ENCODE assay signal across 10 cellular contexts in genomic region chr10:22427101-22427500, GRCh38.
DNase-seq lines count a peak whose midpoint lies in the region; FAIRE-seq and TF ChIP-seq lines count a peak whose summit lies in the region.
"Had no signal": no experiment of that assay in that cellular context is flagged by ENCODE, and none has a peak within 500 bp of the region (broad histone marks: within the 10 kb centered on the region; RNA-seq: fewer than 3 reads in every experiment).

No MANE protein-coding gene starts in this region.

- in situ Hi-C loops in GM23248 (cut with MboI) = loop anchor here (10.0 kb wide), 1 partner anchor 422 kb away; the partner anchor contains the start of gene DNAJC1

- no peaks in the 10 kb centered on the region for H3K36me3 ChIP-seq in GM23248 (ENCODE audit: low read depth)
- no peaks in the 10 kb centered on the region for H3K36me3 ChIP-seq in SK-N-SH (replicated peaks in 1 of 2; ENCODE audit: control insufficient read depth in 1 of 2, insufficient read depth in 2 of 2, low read length in 1 of 2)
- H3K36me3 ChIP-seq in keratinocyte (ENCODE audit: control insufficient read depth in 2 of 2, extremely low read depth in 1 of 2, insufficient read depth in 2 of 2, low read length in 2 of 2) = no peaks in the 10 kb centered on the region
- H3K36me3 ChIP-seq: right lobe of liver had no signal

- H3F3A ChIP-seq in GM23248 (ENCODE audit: insufficient read depth) (peaks cover 32% of the 10 kb centered on the region), SK-N-SH (replicated peaks; ENCODE audit: insufficient read depth) (peaks cover 18% of the 10 kb centered on the region)

- H3K27ac ChIP-seq in GM23248 (peak overlapping the region; percentile 16; the same call in 1 of the 2 replicates), SK-N-SH (ENCODE audit: low read depth in 2 of 2, low read length in 1 of 2) (peak overlapping the region in 1 of 2 experiments; percentile 21; a peak in 3 of 4 replicates), keratinocyte (ENCODE audit: control insufficient read depth, insufficient read depth, low read length) (no peak overlapping the region)
- H3K27ac ChIP-seq: right lobe of liver had no signal

- H3K4me2 ChIP-seq in GM23248 (ENCODE audit: unreplicated experiment) (peak overlapping the region; percentile 77), SK-N-SH (peak overlapping the region; percentile 46; the same call in 1 of the 2 replicates), keratinocyte (ENCODE audit: control insufficient read depth, extremely low read depth, insufficient read depth, low read depth, low read length) (peak overlapping the region; percentile 69)

- H3K9me2 ChIP-seq in GM23248 (ENCODE audit: insufficient read depth) (no peaks in the 10 kb centered on the region), SK-N-SH (no peaks in the 10 kb centered on the region)

- dilution Hi-C loops in keratinocyte (cut with MboI; ENCODE audit: extremely low pct_ligation_motif_present, low sequenced_read_pairs) = no loop called here

- POLR2A ChIA-PET in SK-N-SH (lab: Yijun Ruan, JAX) = no interaction called here

- H3K27me3 ChIP-seq in GM23248 (replicated peaks; ENCODE audit: insufficient read depth) (no peaks in the 10 kb centered on the region), SK-N-SH (ENCODE audit: insufficient read depth) (no peaks in the 10 kb centered on the region), keratinocyte (ENCODE audit: control insufficient read depth, extremely low read depth, insufficient read depth, low read length) (no peaks in the 10 kb centered on the region)

- H3K9ac ChIP-seq in GM23248 (no peak overlapping the region), SK-N-SH (no peak overlapping the region), keratinocyte (ENCODE audit: control insufficient read depth, extremely low read depth, insufficient read depth, low read length) (no peak overlapping the region)

- TF ChIP-seq RAD21 in SK-N-SH (IDR thresholded peaks at IDR 0.05; ENCODE audit: low read length) = no peak

- DNase-seq in AG10803 (ENCODE audit: low read depth) (peak; percentile 43), GM23248 (peak; percentile 81), SK-N-SH (no peak), keratinocyte (ENCODE audit: low read depth, low spot score) (no peak), NCI-H748 treated with DMSO at 0.1 percent for 48 hours (lab: John Stamatoyannopoulos, UW) (no peak), NCI-H526 (lab: John Stamatoyannopoulos, UW) (no peak), NCI-H2107 treated with DMSO at 0.1 percent for 48 hours (lab: John Stamatoyannopoulos, UW; ENCODE audit: unreplicated experiment) (no peak)
- DNase-seq in stimulated activated CD4-positive, alpha-beta T cell treated with anti-CD3 and anti-CD28 coated beads, Interleukin-1b, Interleukin-23, amount 100 ng/mL, for 48 hours = no peak
- DNase-seq: DMS79 treated with DMSO at 0.1 percent for 48 hours, right lobe of liver had no signal

- peak in 1 of 2 experiments; percentile 57; a peak in 1 of 4 replicates for TF ChIP-seq EP300 in SK-N-SH (IDR thresholded peaks at IDR 0.05; ENCODE audit: borderline replicate concordance in 1 of 2, low read depth in 1 of 2, low read length in 1 of 2)

- 50 to 52% methylated on average over 3 of the region's 3 CpGs for WGBS in GM23248 (ENCODE audit: low coverage in 1 of 2, low lambda C conversion rate in 2 of 2, missing lambda C conversion rate in 2 of 2), 2 experiments
- 51% methylated on average over 3 of the region's 3 CpGs for WGBS in SK-N-SH (ENCODE audit: low lambda C conversion rate)

- no peaks in the 10 kb centered on the region for H3K79me2 ChIP-seq in GM23248 (ENCODE audit: insufficient read depth)
- H3K79me2 ChIP-seq in SK-N-SH (ENCODE audit: insufficient read depth) = no peaks in the 10 kb centered on the region
- no peaks in the 10 kb centered on the region for H3K79me2 ChIP-seq in keratinocyte (ENCODE audit: control insufficient read depth, insufficient read depth, low read length)

- no peak for FAIRE-seq in keratinocyte (lab: Jason Lieb, UNC)

- no peaks in the 10 kb centered on the region for H3K9me3 ChIP-seq in GM23248 (ENCODE audit: low read depth)
- no peaks in the 10 kb centered on the region for H3K9me3 ChIP-seq in SK-N-SH
- H3K9me3 ChIP-seq in keratinocyte (ENCODE audit: control insufficient read depth, low read depth, low read length) = no peaks in the 10 kb centered on the region
- H3K9me3 ChIP-seq: right lobe of liver had no signal

- H3K4me1 ChIP-seq in GM23248 (ENCODE audit: insufficient read depth) (peaks cover 29% of the 10 kb centered on the region), SK-N-SH (ENCODE audit: control insufficient read depth in 1 of 2, insufficient read depth in 2 of 2, low read depth in 1 of 2, low read length in 1 of 2) (peaks cover 8 to 25% of the 10 kb centered on the region in 2 experiments; a peak in 3 of 4 replicates), keratinocyte (ENCODE audit: control insufficient read depth, extremely low read depth, insufficient read depth, low read length) (peaks cover 36% of the 10 kb centered on the region)

- no peaks in the 10 kb centered on the region for H3K9me1 ChIP-seq in keratinocyte (ENCODE audit: control insufficient read depth, extremely low read depth, insufficient read depth, low read length)

- H3K4me3 ChIP-seq in AG10803 (ENCODE audit: low read length) (no peak overlapping the region), GM23248 (peak overlapping the region; percentile 33), SK-N-SH (ENCODE audit: low read depth in 2 of 2, low read length in 1 of 2) (no peak overlapping the region), keratinocyte (ENCODE audit: control insufficient read depth in 2 of 3, extremely low read depth in 1 of 3, insufficient read depth in 2 of 3, low read depth in 1 of 3, low read length in 3 of 3) (no peak overlapping the region)
- H3K4me3 ChIP-seq: right lobe of liver had no signal

- TF ChIP-seq CTCF in AG10803 (conservative IDR thresholded peaks at IDR 0.05; ENCODE audit: low read length) (no peak), SK-N-SH (IDR thresholded peaks at IDR 0.05) (no peak), keratinocyte (optimal IDR thresholded peaks at IDR 0.05 in 1 of 3, IDR thresholded peaks at IDR 0.05 in 1 of 3, conservative IDR thresholded peaks at IDR 0.05 in 1 of 3; ENCODE audit: extremely low read depth in 1 of 3, insufficient read depth in 2 of 3, low read length in 3 of 3) (no peak)

- H2AFZ ChIP-seq in GM23248 (no peak overlapping the region), SK-N-SH (ENCODE audit: low read depth) (no peak overlapping the region), keratinocyte (ENCODE audit: control insufficient read depth, low read length) (no peak overlapping the region)

- H4K20me1 ChIP-seq in GM23248 (ENCODE audit: insufficient read depth) (no peaks in the 10 kb centered on the region), SK-N-SH (ENCODE audit: insufficient read depth) (no peaks in the 10 kb centered on the region), keratinocyte (ENCODE audit: control insufficient read depth, extremely low read depth, insufficient read depth, low read length) (no peaks in the 10 kb centered on the region)

- CTCF ChIA-PET in SK-N-SH (lab: Yijun Ruan, JAX) = interaction anchor here (1.3 to 1.8 kb wide), 2 partner anchors 15 to 41 kb away, joined by 3 to 6 read pairs; no protein-coding TSS in a partner anchor

TF ChIP-seq in SK-N-SH, 30 proteins besides CTCF, POLR2A, EP300 and RAD21:
- TF ChIP-seq USF2 (IDR thresholded peaks at IDR 0.05; ENCODE audit: borderline replicate concordance, low read depth, low read length) (no peak), FOSL2 (IDR thresholded peaks at IDR 0.05; ENCODE audit: borderline replicate concordance, low read depth) (peak; percentile 71), SIN3A (IDR thresholded peaks at IDR 0.05; ENCODE audit: borderline replicate concordance, low read depth, low read length) (no peak), JUND (IDR thresholded peaks at IDR 0.05) (peak; percentile 75), TCF12 (IDR thresholded peaks at IDR 0.05) (peak; percentile 60), USF1 (IDR thresholded peaks at IDR 0.05; ENCODE audit: borderline replicate concordance, low read depth) (no peak), RXRA (IDR thresholded peaks at IDR 0.05; ENCODE audit: borderline replicate concordance, low read depth) (0 out of 2 replicates have a peak, but pooled peaks have one; percentile 50), NFIC (IDR thresholded peaks at IDR 0.05; ENCODE audit: borderline replicate concordance) (peak; percentile 71), PBX3 (IDR thresholded peaks at IDR 0.05) (peak; percentile 96)

Comparison
In these comparisons a context has a peak if more than half of its experiments do, and no peak if none do; other contexts are left out.
1. DNase-seq: peak in AG10803 (single experiment) and GM23248 (single experiment); none in SK-N-SH (single experiment), keratinocyte (single experiment), NCI-H748 treated with DMSO at 0.1 percent for 48 hours (single experiment), NCI-H526 (0 of 2), NCI-H2107 treated with DMSO at 0.1 percent for 48 hours (single experiment) and stimulated activated CD4-positive, alpha-beta T cell treated with anti-CD3 and anti-CD28 coated beads, Interleukin-1b, Interleukin-23, amount 100 ng/mL, for 48 hours (single experiment).
2. Peak in every context shown above with its lines, with median percentiles within 50 percentile points of each other: H3K4me2 ChIP-seq.